ENCODE assay signal across 10 cellular contexts in the genomic region with DNA sequence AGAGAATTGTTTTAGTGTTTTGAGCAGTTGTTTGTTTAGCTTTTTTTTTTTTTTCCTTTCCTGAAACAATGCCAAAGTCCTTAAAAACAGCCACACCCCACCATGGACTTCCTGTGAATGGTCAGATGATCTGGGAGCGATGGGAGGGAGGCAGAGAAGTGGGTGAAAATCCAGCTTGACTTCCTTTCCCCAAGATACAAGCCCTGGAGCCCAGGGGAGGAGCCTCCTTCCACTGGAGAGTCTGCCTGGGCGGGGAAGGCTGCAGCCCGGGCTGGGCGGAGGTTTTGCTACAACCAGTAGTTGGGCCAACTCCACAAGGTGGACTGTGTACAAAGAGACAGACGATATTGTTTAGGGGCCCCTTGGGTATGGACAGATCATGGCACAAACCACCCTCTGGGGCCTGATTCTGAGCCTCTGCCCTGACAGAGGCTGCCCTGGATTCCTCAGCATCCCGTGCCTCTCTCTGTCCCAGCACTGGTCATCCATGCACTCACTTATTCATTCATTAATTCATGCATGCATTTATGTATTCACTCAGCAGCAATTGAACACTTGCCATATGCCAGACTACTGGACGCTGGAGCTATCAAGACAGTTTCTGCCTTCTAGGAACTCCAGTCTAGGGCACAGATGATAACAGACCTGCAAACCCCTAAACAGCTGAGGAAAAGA. TPM values are rescaled to one million over a fixed set of nuclear protein-coding genes. Genes with fewer than 3 reads are reported as not detected.
DNase-seq lines count a peak whose midpoint lies in the region; ATAC-seq, FAIRE-seq and TF ChIP-seq lines count a peak whose summit lies in the region.
"Had no signal": no experiment of that assay in that cellular context is flagged by ENCODE, and none has a peak within 500 bp of the region (broad histone marks: within the 10 kb centered on the region; RNA-seq: fewer than 3 reads in every experiment).

No MANE protein-coding gene starts in this region.

- peaks cover 2% of the 10 kb centered on the region for H3F3A ChIP-seq in smooth muscle cell (ENCODE audit: low read depth)

- no peak overlapping the region for H3K27ac ChIP-seq in smooth muscle cell (ENCODE audit: low read depth)
- no peak overlapping the region for H3K27ac ChIP-seq in Karpas-422 (ENCODE audit: low read length)

- H3K4me2 ChIP-seq in smooth muscle cell (no peak overlapping the region), Karpas-422 (ENCODE audit: low read depth, low read length, poor library complexity, severe bottlenecking) (no peak overlapping the region)

- TF ChIP-seq CTCF in BJ (IDR thresholded peaks at IDR 0.05; ENCODE audit: insufficient read depth, low read depth, low read length) (no peak), mesothelial cell of epicardium (IDR thresholded peaks at IDR 0.05; ENCODE audit: unreplicated experiment) (no peak), smooth muscle cell (IDR thresholded peaks at IDR 0.05; ENCODE audit: borderline replicate concordance, insufficient read depth, poor library complexity, severe bottlenecking) (no peak)

- H3K9me2 ChIP-seq in Karpas-422 (replicated peaks; ENCODE audit: insufficient read depth, low read length): no peaks in the 10 kb centered on the region

- H3K4me3 ChIP-seq in BJ (ENCODE audit: low read depth, low read length) (no peak overlapping the region), MG63 (no peak overlapping the region), smooth muscle cell (no peak overlapping the region), Karpas-422 (ENCODE audit: low read length) (no peak overlapping the region)

- DNase-seq in BJ (ENCODE audit: low read depth) (peak; percentile 31), MG63 (peak; percentile 26), mesothelial cell of epicardium (ENCODE audit: low spot score in 2 of 2, unreplicated experiment in 2 of 2) (peak in 1 of 2 experiments; percentile 39), smooth muscle cell (lab: John Stamatoyannopoulos, UW; ENCODE audit: unreplicated experiment) (no peak), Karpas-422 (no peak)
- DNase-seq: activated CD4-positive, alpha-beta T cell treated with anti-CD3 and anti-CD28 coated beads, Interleukin-2, amount 50 U/mL, for 4 hours had no signal

- H3K4me1 ChIP-seq in smooth muscle cell (ENCODE audit: low read depth) (no peaks in the 10 kb centered on the region), Karpas-422 (ENCODE audit: low read length) (no peaks in the 10 kb centered on the region)

- H4K20me1 ChIP-seq in smooth muscle cell (ENCODE audit: low read depth) (peaks cover 3% of the 10 kb centered on the region), Karpas-422 (ENCODE audit: insufficient read depth, low read depth, low read length) (peaks cover 2% of the 10 kb centered on the region; the same call in 1 of the 2 replicates)

- H3K27me3 Mint-ChIP-seq in mesothelial cell of epicardium (ENCODE audit: low read depth): no peaks in the 10 kb centered on the region

- CTCF ChIA-PET in BJ (lab: Yijun Ruan, JAX): interaction anchor here (0.6 to 2.5 kb wide), 4 partner anchors 8 to 87 kb away, joined by 3 to 9 read pairs (median 3); no protein-coding TSS in a partner anchor

- H2AFZ ChIP-seq in smooth muscle cell (ENCODE audit: low read depth) (no peak overlapping the region), Karpas-422 (ENCODE audit: low read length) (no peak overlapping the region)

- 52% methylated on average over 7 of the region's 7 CpGs for WGBS in smooth muscle cell (ENCODE audit: low lambda C conversion rate)

- H3K36me3 ChIP-seq in BJ (ENCODE audit: control insufficient read depth, insufficient read depth, low read length) (no peaks in the 10 kb centered on the region; the same call in 1 of the 2 replicates), MG63 (no peaks in the 10 kb centered on the region), smooth muscle cell (ENCODE audit: low read depth) (no peaks in the 10 kb centered on the region), Karpas-422 (ENCODE audit: insufficient read depth, low read length) (no peaks in the 10 kb centered on the region)

- H3K27me3 ChIP-seq in BJ (ENCODE audit: control insufficient read depth, insufficient read depth, low read length): no peaks in the 10 kb centered on the region
- H3K27me3 ChIP-seq in MG63: no peaks in the 10 kb centered on the region
- H3K27me3 ChIP-seq in smooth muscle cell (ENCODE audit: low read depth): no peaks in the 10 kb centered on the region
- no peaks in the 10 kb centered on the region for H3K27me3 ChIP-seq in Karpas-422 (ENCODE audit: low read length)

- H3K9me3 ChIP-seq in MG63 (no peaks in the 10 kb centered on the region), smooth muscle cell (replicated peaks; ENCODE audit: low read depth) (no peaks in the 10 kb centered on the region), Karpas-422 (ENCODE audit: low read length) (no peaks in the 10 kb centered on the region)

- ATAC-seq in HG02588 (IDR thresholded peaks at IDR 0.05; ENCODE audit: unreplicated experiment) (no peak), GM19455 (IDR thresholded peaks at IDR 0.05; ENCODE audit: unreplicated experiment) (no peak)

- FAIRE-seq in endometrium (lab: Jason Lieb, UNC): peak; percentile 66
- FAIRE-seq: islet of Langerhans had no signal

- H3K9ac ChIP-seq in smooth muscle cell (ENCODE audit: low read depth) (no peak overlapping the region), Karpas-422 (ENCODE audit: low read length) (no peak overlapping the region)

- POLR2A ChIA-PET in BJ (lab: Charles Lee): interaction anchor here (0.7 kb wide), 1 partner anchor 27 kb away, joined by 5 read pairs; no protein-coding TSS in a partner anchor

- no peak overlapping the region for H3K4me3 Mint-ChIP-seq in mesothelial cell of epicardium

- peaks cover 4% of the 10 kb centered on the region for H3K36me3 Mint-ChIP-seq in mesothelial cell of epicardium

- peak overlapping the region; percentile 37 for H3K27ac Mint-ChIP-seq in mesothelial cell of epicardium

- peaks cover 30% of the 10 kb centered on the region for H3K4me1 Mint-ChIP-seq in mesothelial cell of epicardium

- H3K79me2 ChIP-seq in smooth muscle cell (ENCODE audit: low read depth) (no peaks in the 10 kb centered on the region), Karpas-422 (ENCODE audit: low read length) (no peaks in the 10 kb centered on the region)

- H3K9me3 Mint-ChIP-seq in mesothelial cell of epicardium: no peaks in the 10 kb centered on the region

RNA-seq across cellular contexts. Expression of gene WSB1, which starts 29.8 kb away (rescaled TPM):
- polyA plus RNA-seq in BJ (2011; rRNA removed) (144 and 163 TPM in 2 replicates), smooth muscle cell (156 and 249 TPM in 2 replicates)
- 44.4 and 53.6 TPM in 2 replicates for polyA minus RNA-seq in BJ (2011; rRNA and poly(A)+ RNA removed)
- 46.4 and 76.4 TPM in 2 replicates for total RNA-seq in MG63 (2014; rRNA removed; shearing (Covaris generic); ENCODE audit: low replicate concordance)
- total RNA-seq in mesothelial cell of epicardium (768 to 806 TPM (median 799 TPM) in 3 replicates), smooth muscle cell (256 and 329 TPM in 2 replicates)
- total RNA-seq in Karpas-422 (2014; rRNA removed; shearing (Covaris generic); ENCODE audit: low replicate concordance): 106 and 128 TPM in 2 replicates

Comparison
In these comparisons a context has a peak if more than half of its experiments do, and no peak if none do; other contexts are left out.
1. DNase-seq: peak in BJ (single experiment) and MG63 (single experiment); none in smooth muscle cell (single experiment) and Karpas-422 (single experiment).